15 cellular contexts compared by ENCODE assay signal in the genomic region with DNA sequence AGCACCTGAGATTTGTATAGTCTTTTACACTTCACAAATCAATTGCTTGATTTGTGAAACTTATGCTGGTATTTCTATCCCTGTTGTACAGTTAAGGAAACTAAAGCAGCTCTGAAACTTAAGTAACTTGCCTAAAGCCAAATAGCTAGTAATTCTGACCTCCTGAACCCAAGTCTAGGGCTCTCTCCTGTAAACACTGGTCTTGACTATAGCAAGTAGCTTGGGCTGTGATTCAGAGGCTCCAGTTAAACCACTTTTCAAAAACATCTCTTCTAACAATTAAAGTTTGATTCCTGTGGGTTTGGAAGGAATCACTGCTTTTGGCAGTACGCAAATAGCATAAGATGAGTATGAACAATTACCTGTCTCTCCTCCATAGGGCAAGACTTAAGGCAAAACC.
"Had no signal": no experiment of that assay in that cellular context is flagged by ENCODE, and none has a peak within 500 bp of the region (broad histone marks: within the 10 kb centered on the region; RNA-seq: fewer than 3 reads in every experiment).

No MANE protein-coding gene starts in this region.

- H3K4me1 ChIP-seq: tibial artery, uterus had no signal

- DNase-seq: activated CD4-positive, alpha-beta T cell treated with anti-CD3 and anti-CD28 coated beads for 36 hours; activated CD8-positive, alpha-beta memory T cell treated with anti-CD3 and anti-CD28 coated beads, Interleukin-2, amount 50 U/mL, for 4 hours; activated CD8-positive, alpha-beta T cell treated with anti-CD3 and anti-CD28 coated beads for 36 hours; activated effector memory CD4-positive, alpha-beta T cell treated with anti-CD3 and anti-CD28 coated beads, Interleukin-2, amount 50 U/mL, for 16 hours; activated T-cell treated with anti-CD3 and anti-CD28 coated beads, Interleukin-2, amount 50 U/mL, for 48 hours; erythroblast; heart left ventricle; midbrain; pancreas; stimulated activated CD4-positive, alpha-beta T cell treated with anti-CD3 and anti-CD28 coated beads, Interleukin-2, amount 100 ng/mL, for 48 hours; stimulated activated naive B cell treated with anti-CD40 and anti-IgM and Interleukin-4, amounts not matched to agents 10 μg/mL and 1 μg/mL and 100 μg/mL, for 72 hours; T-helper 17 cell; tibial artery; uterus had no signal

- ATAC-seq: activated CD4-positive, alpha-beta T cell treated with anti-CD3 and anti-CD28 coated beads for 36 hours; activated CD8-positive, alpha-beta T cell treated with anti-CD3 and anti-CD28 coated beads for 36 hours; heart left ventricle; pancreas; stimulated activated naive B cell treated with anti-CD40 and anti-IgM and Interleukin-4, amounts not matched to agents 10 μg/mL and 1 μg/mL and 100 μg/mL, for 72 hours; T-helper 17 cell had no signal

- H3K27ac ChIP-seq: heart left ventricle, pancreas, tibial artery, uterus had no signal

- H3K36me3 ChIP-seq: heart left ventricle, pancreas, tibial artery, uterus had no signal

- H3K4me3 ChIP-seq: heart left ventricle, lung, pancreas, tibial artery, uterus had no signal

- H3K27me3 ChIP-seq: heart left ventricle, pancreas, uterus had no signal

- H3K9me3 ChIP-seq: pancreas, uterus had no signal
